12 cellular contexts compared by ENCODE assay signal in the genomic region with DNA sequence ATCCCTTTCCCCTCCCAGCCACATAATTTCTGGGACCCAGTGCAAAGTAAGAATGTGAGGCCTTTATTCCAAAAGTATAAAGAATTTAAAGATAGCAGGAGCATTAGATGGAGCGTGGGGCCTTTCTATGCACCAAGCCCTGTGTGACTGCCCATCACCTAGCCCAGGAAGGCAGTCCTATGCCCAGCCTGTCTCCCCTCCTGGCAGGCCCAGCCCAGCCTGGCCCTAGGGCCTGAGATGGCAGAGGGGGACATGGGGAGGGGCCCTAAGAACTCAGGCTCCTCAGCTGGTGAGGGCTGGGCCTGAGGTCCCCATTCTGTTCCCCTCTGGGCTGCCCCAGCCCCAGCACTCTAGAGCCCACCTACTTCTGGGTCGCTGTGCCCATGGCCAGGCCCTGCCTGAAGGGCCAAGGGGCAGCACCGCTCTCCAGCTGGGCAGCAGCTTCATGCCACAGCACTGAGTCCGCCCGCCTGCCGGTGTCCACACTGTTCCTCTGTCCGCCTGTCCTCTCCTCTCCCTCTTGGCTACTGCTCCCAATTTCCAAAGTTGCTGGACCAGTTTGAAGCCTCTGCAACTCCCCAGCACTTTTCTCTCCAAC. TPM values are rescaled to one million over a fixed set of nuclear protein-coding genes. Genes with fewer than 3 reads are reported as not detected.
A peak's percentile ranks its signal among the peaks of the same experiment; 100 is the strongest.
DNase-seq lines count a peak whose midpoint lies in the region; ATAC-seq, FAIRE-seq and TF ChIP-seq lines count a peak whose summit lies in the region.
"Had no signal": no experiment of that assay in that cellular context is flagged by ENCODE, and none has a peak within 500 bp of the region (broad histone marks: within the 10 kb centered on the region; RNA-seq: fewer than 3 reads in every experiment).

No MANE protein-coding gene starts in this region.

- H3K9me3 ChIP-seq in HepG2 (ENCODE audit: low read length) (no peaks in the 10 kb centered on the region), stomach (no peaks in the 10 kb centered on the region), SJCRH30 (replicated peaks) (no peaks in the 10 kb centered on the region)

- no TSS peak for BruUV-seq in HepG2 (replicated peaks; lab: Mats Ljungman, UMichigan)

- CTCF ChIA-PET in activated CD8-positive, alpha-beta memory T cell treated with anti-CD3 and anti-CD28 coated beads, Interleukin-2, amount 10 ng/mL, durations not matched to agents 7 days and 5 days (lab: Charles Lee), result interaction anchor here (1.2 to 3.1 kb wide), 4 partner anchors 12 to 42 kb away, joined by 3 to 14 read pairs (median 4); a partner anchor contains a TSS
- CTCF ChIA-PET in activated B cell treated with CpG ODN at 0.5 μM for 24 hours (lab: Charles Lee) (interaction anchor here (1.4 kb wide), 1 partner anchor 42 kb away, joined by 3 read pairs; a partner anchor contains a TSS), HepG2 (lab: Yijun Ruan, JAX; ENCODE audit: low intra/inter-chr PET ratio, low total read pairs) (no interaction called here)

- no peaks in the 10 kb centered on the region for H3K27me3 Mint-ChIP-seq in activated CD8-positive, alpha-beta memory T cell treated with anti-CD3 and anti-CD28 coated beads, Interleukin-2, amount 10 ng/mL, durations not matched to agents 7 days and 5 days
- H3K27me3 Mint-ChIP-seq in activated B cell treated with CpG ODN at 0.5 μM for 24 hours, result no peaks in the 10 kb centered on the region

- DNase-seq in activated CD8-positive, alpha-beta memory T cell treated with anti-CD3 and anti-CD28 coated beads, Interleukin-2, amount 10 ng/mL, durations not matched to agents 7 days and 5 days, result no peak
- no peak for DNase-seq in activated CD8-positive, alpha-beta memory T cell treated with anti-CD3 and anti-CD28 coated beads for 24 hours
- DNase-seq in activated B cell treated with CpG ODN at 0.5 μM for 24 hours, result no peak
- DNase-seq in HepG2 (ENCODE audit: low spot score), result no peak
- no peak for DNase-seq in stomach
- no peak for DNase-seq in activated gamma-delta T cell (lab: John Stamatoyannopoulos, UW)
- no peak for DNase-seq in SJCRH30
- DNase-seq: ACHN, GF-D8, NCI-H146 had no signal

- peak overlapping the region; percentile 73 for H3K9ac ChIP-seq in HepG2 (ENCODE audit: insufficient read depth, low read depth, low read length)

- peaks cover 16% of the 10 kb centered on the region for H3K79me2 ChIP-seq in HepG2 (ENCODE audit: insufficient read depth, low read length)

- H3K4me3 Mint-ChIP-seq in activated CD8-positive, alpha-beta memory T cell treated with anti-CD3 and anti-CD28 coated beads, Interleukin-2, amount 10 ng/mL, durations not matched to agents 7 days and 5 days, result peak overlapping the region; percentile 73
- H3K4me3 Mint-ChIP-seq in activated B cell treated with CpG ODN at 0.5 μM for 24 hours, result peak overlapping the region; percentile 60
- H3K4me3 Mint-ChIP-seq: brain had no signal

- peaks cover 74% of the 10 kb centered on the region for H3K4me1 ChIP-seq in HepG2 (ENCODE audit: insufficient read depth, low read length)
- peaks cover 31 to 54% (median 41%) of the 10 kb centered on the region in 4 donors for H3K4me1 ChIP-seq in stomach
- no peaks in the 10 kb centered on the region; the same call in 1 of the 2 replicates for H3K4me1 ChIP-seq in SJCRH30

- H3K36me3 ChIP-seq in HepG2 (replicated peaks in 1 of 2; ENCODE audit: control insufficient read depth in 1 of 2, insufficient read depth in 2 of 2, low read length in 2 of 2) (no peaks in the 10 kb centered on the region), stomach (no peaks in the 10 kb centered on the region), SJCRH30 (no peaks in the 10 kb centered on the region)

- in situ Hi-C loops in HepG2 (cut with HindIII; ENCODE audit: extremely low pct_ligation_motif_present, low pct_unique_long_range_greater_than_20kb), result no loop called here

- no peaks in the 10 kb centered on the region for H4K20me1 ChIP-seq in HepG2 (ENCODE audit: insufficient read depth, low read length)

- peaks cover under 1% of the 10 kb centered on the region for H3K36me3 Mint-ChIP-seq in activated CD8-positive, alpha-beta memory T cell treated with anti-CD3 and anti-CD28 coated beads, Interleukin-2, amount 10 ng/mL, durations not matched to agents 7 days and 5 days
- H3K36me3 Mint-ChIP-seq in activated B cell treated with CpG ODN at 0.5 μM for 24 hours (ENCODE audit: low read depth), result peaks cover under 1% of the 10 kb centered on the region
- H3K36me3 Mint-ChIP-seq: brain had no signal

- no peak for TF ChIP-seq RAD21 in HepG2 (CRISPR knock-in tag; IDR thresholded peaks at IDR 0.05)

- no peak for TF ChIP-seq EP300 in HepG2 (IDR thresholded peaks at IDR 0.05; ENCODE audit: low read depth in 2 of 2, low read length in 2 of 2)
- no peak for TF ChIP-seq EP300 in HepG2 (CRISPR knock-in tag; IDR thresholded peaks at IDR 0.05; ENCODE audit: borderline replicate concordance)
- TF ChIP-seq EP300 in stomach (IDR thresholded peaks at IDR 0.05), result no peak

- H3K27ac ChIP-seq in HepG2 (ENCODE audit: extremely low read length, insufficient read depth, low read length) (peak overlapping the region; percentile 69), stomach (peak overlapping the region in 3 of 5 donors; percentile 77 to 87 (median 83)), SJCRH30 (no peak overlapping the region)

- no peaks in the 10 kb centered on the region for H3K9me3 Mint-ChIP-seq in activated CD8-positive, alpha-beta memory T cell treated with anti-CD3 and anti-CD28 coated beads, Interleukin-2, amount 10 ng/mL, durations not matched to agents 7 days and 5 days (ENCODE audit: low read depth)
- no peaks in the 10 kb centered on the region for H3K9me3 Mint-ChIP-seq in activated B cell treated with CpG ODN at 0.5 μM for 24 hours
- H3K9me3 Mint-ChIP-seq: brain had no signal

- peak overlapping the region; percentile 92 for H3K4me2 ChIP-seq in HepG2 (ENCODE audit: low read depth, low read length)

- peak overlapping the region; percentile 97 for H3K27ac Mint-ChIP-seq in activated CD8-positive, alpha-beta memory T cell treated with anti-CD3 and anti-CD28 coated beads, Interleukin-2, amount 10 ng/mL, durations not matched to agents 7 days and 5 days
- H3K27ac Mint-ChIP-seq in activated B cell treated with CpG ODN at 0.5 μM for 24 hours, result peak overlapping the region; percentile 95

- TF ChIP-seq CTCF in activated B cell treated with CpG ODN at 0.5 μM for 24 hours (IDR thresholded peaks at IDR 0.05) (no peak), HepG2 (CRISPR knock-in tag; IDR thresholded peaks at IDR 0.05) (no peak), stomach (IDR thresholded peaks at IDR 0.05) (no peak)

- POLR2A ChIA-PET in activated B cell treated with CpG ODN at 0.5 μM for 24 hours (lab: Charles Lee) (interaction anchor here (0.8 to 1.2 kb wide), 4 partner anchors 9 to 90 kb away, joined by 3 to 4 read pairs (median 3); a partner anchor contains a TSS), HepG2 (lab: Yijun Ruan, JAX) (interaction anchor here (0.5 to 1.7 kb wide), 6 partner anchors 19 to 841 kb away, joined by 3 to 6 read pairs (median 4); a partner anchor contains a TSS)

- no peak for TF ChIP-seq POLR2A in HepG2 (IDR thresholded peaks at IDR 0.05; ENCODE audit: insufficient read depth in 1 of 2, low read depth in 2 of 2, low read length in 2 of 2)
- no peak for TF ChIP-seq POLR2A in stomach (IDR thresholded peaks at IDR 0.05)

- peak overlapping the region; percentile 68 to 79 (median 76) for H3K4me3 ChIP-seq in HepG2 (replicated peaks in 1 of 3; ENCODE audit: insufficient read depth in 1 of 3, low read depth in 2 of 3, low read length in 3 of 3)
- H3K4me3 ChIP-seq in stomach, result peak overlapping the region in 1 of 4 donors; percentile 47
- H3K4me3 ChIP-seq in SJCRH30, result no peak overlapping the region

- H3K27me3 ChIP-seq in HepG2 (ENCODE audit: control insufficient read depth in 1 of 2, insufficient read depth in 2 of 2, low read length in 2 of 2), result no peaks in the 10 kb centered on the region; a peak in 1 of 5 replicates
- no peaks in the 10 kb centered on the region for H3K27me3 ChIP-seq in stomach
- H3K27me3 ChIP-seq in SJCRH30, result no peaks in the 10 kb centered on the region

- no peak for ATAC-seq in activated CD8-positive, alpha-beta memory T cell treated with anti-CD3 and anti-CD28 coated beads, Interleukin-2, amount 10 ng/mL, durations not matched to agents 7 days and 5 days
- ATAC-seq in activated B cell treated with CpG ODN at 0.5 μM for 24 hours (ENCODE audit: low read depth) (no peak), HepG2 (peak; percentile 40), HG03280 (IDR thresholded peaks at IDR 0.05; ENCODE audit: unreplicated experiment) (no peak)

- WGBS in HepG2 (ENCODE audit: low lambda C conversion rate), result 3% methylated on average over 5 of the region's 7 CpGs
- WGBS in stomach, 5 donors, result 48 to 80% (median 63%) methylated on average over 6 to 7 of the region's 7 CpGs

- FAIRE-seq in HepG2 (lab: Jason Lieb, UNC), result no peak

- H3K4me1 Mint-ChIP-seq in activated CD8-positive, alpha-beta memory T cell treated with anti-CD3 and anti-CD28 coated beads, Interleukin-2, amount 10 ng/mL, durations not matched to agents 7 days and 5 days, result peaks cover 61% of the 10 kb centered on the region
- H3K4me1 Mint-ChIP-seq in activated B cell treated with CpG ODN at 0.5 μM for 24 hours, result peaks cover 75% of the 10 kb centered on the region
- H3K4me1 Mint-ChIP-seq: brain had no signal

- intact Hi-C loops in activated B cell treated with CpG ODN at 0.5 μM for 24 hours (cut with micrococcal nuclease), result no loop called here
- intact Hi-C loops in HepG2 (cut with micrococcal nuclease; ENCODE audit: unreplicated experiment), result loop anchor here (2.0 kb wide), 1 partner anchor 19 kb away; no protein-coding TSS in a partner anchor
- intact Hi-C loops in stomach (cut with DNase I; ENCODE audit: low total_unique reads), result no loop called here

- H2AFZ ChIP-seq in HepG2 (ENCODE audit: low read length), result no peak overlapping the region

RNA-seq across cellular contexts. Expression of a gene that starts 1.0 kb away (rescaled TPM):
- total RNA-seq in activated CD8-positive, alpha-beta memory T cell treated with anti-CD3 and anti-CD28 coated beads, Interleukin-2, amount 10 ng/mL, durations not matched to agents 7 days and 5 days, result 1 to 10 TPM; 1.9 to 2.5 TPM
- total RNA-seq in activated B cell treated with CpG ODN at 0.5 μM for 24 hours (1.4 and 1.8 TPM in 2 replicates), HepG2 (2016; rRNA removed; fragmentation: Illumina TruSeq; extraction: Trizol) (3.6 and 6.6 TPM in 2 replicates), stomach (under 1 TPM in 1 of 5 donors, not detected in 4; 0.37 TPM)
- 7.0 and 8.2 TPM in 2 replicates for total RNA-seq in HepG2 (2016; cell fraction: cytosol; rRNA removed; fragmentation: Illumina TruSeq; extraction: Trizol; ENCODE audit: low read depth)
- 3.7 and 9.0 TPM in 2 replicates for total RNA-seq in HepG2 (2016; cell fraction: insoluble cytoplasmic fraction; rRNA removed; fragmentation: Illumina TruSeq; extraction: Trizol)
- 4.6 and 5.2 TPM in 2 replicates for total RNA-seq in HepG2 (2016; cell fraction: membrane; rRNA removed; fragmentation: Illumina TruSeq; extraction: Trizol)
- 5.5 and 7.9 TPM in 2 replicates for total RNA-seq in HepG2 (2016; cell fraction: nucleus; rRNA removed; fragmentation: Illumina TruSeq; extraction: Trizol)
- polyA plus RNA-seq in HepG2 (2011; rRNA removed) (6.0 and 7.0 TPM in 2 replicates), stomach (not detected)
- 5.9 and 7.1 TPM in 2 replicates for polyA plus RNA-seq in HepG2 (2011; cell fraction: cytosol; rRNA removed)
- 24.2 and 29.4 TPM in 2 replicates for polyA plus RNA-seq in HepG2 (2011; cell fraction: nucleus; rRNA removed)
- polyA plus RNA-seq in HepG2 (2012), result 6.4 and 9.0 TPM in 2 replicates
- polyA plus RNA-seq in HepG2 (2016; cell fraction: cytosol; fragmentation: Illumina TruSeq; extraction: Trizol; ENCODE audit: low read depth), result 2.3 and 2.4 TPM in 2 replicates
- polyA plus RNA-seq in HepG2 (2016; cell fraction: insoluble cytoplasmic fraction; fragmentation: Illumina TruSeq; extraction: Trizol; ENCODE audit: low read depth), result 4.0 and 4.3 TPM in 2 replicates
- polyA plus RNA-seq in HepG2 (2016; cell fraction: membrane; fragmentation: Illumina TruSeq; extraction: Trizol; ENCODE audit: low read depth), result 4.3 and 5.1 TPM in 2 replicates
- 13.5 and 13.8 TPM in 2 replicates for polyA plus RNA-seq in HepG2 (2016; cell fraction: nucleus; fragmentation: Illumina TruSeq; extraction: Trizol; ENCODE audit: insufficient read depth, low read depth)
- polyA minus RNA-seq in HepG2 (2011; rRNA and poly(A)+ RNA removed; ENCODE audit: low replicate concordance), result 30.0 and 58.9 TPM in 2 replicates
- 3.8 and 7.7 TPM in 2 replicates for polyA minus RNA-seq in HepG2 (2011; cell fraction: cytosol; rRNA and poly(A)+ RNA removed)
- polyA minus RNA-seq in HepG2 (2011; cell fraction: nucleus; rRNA and poly(A)+ RNA removed), result 7.5 and 12.6 TPM in 2 replicates
- not detected in 2 replicates for total RNA-seq in SJCRH30 (2014; rRNA removed; shearing (Covaris generic))

RNA-seq across cellular contexts. Expression of a gene that starts 5.6 kb away (rescaled TPM):
- 10 to 100 TPM; 51.7 to 61.1 TPM for total RNA-seq in activated CD8-positive, alpha-beta memory T cell treated with anti-CD3 and anti-CD28 coated beads, Interleukin-2, amount 10 ng/mL, durations not matched to agents 7 days and 5 days
- total RNA-seq in activated B cell treated with CpG ODN at 0.5 μM for 24 hours (47.1 and 50.5 TPM in 2 replicates), HepG2 (2016; rRNA removed; fragmentation: Illumina TruSeq; extraction: Trizol) (0.27 and 0.31 TPM in 2 replicates), stomach (10 to 100 TPM in 1 of 5 donors, 1 to 10 TPM in 3, not detected in 1; 1.1 to 15.8 (median 1.5) TPM)
- 0.44 TPM in 1 of 2 replicates, not detected in the other for total RNA-seq in HepG2 (2016; cell fraction: cytosol; rRNA removed; fragmentation: Illumina TruSeq; extraction: Trizol; ENCODE audit: low read depth)
- total RNA-seq in HepG2 (2016; cell fraction: insoluble cytoplasmic fraction; rRNA removed; fragmentation: Illumina TruSeq; extraction: Trizol), result 0.22 TPM in 1 of 2 replicates, not detected in the other
- total RNA-seq in HepG2 (2016; cell fraction: membrane; rRNA removed; fragmentation: Illumina TruSeq; extraction: Trizol), result 0.34 TPM in 1 of 2 replicates, not detected in the other
- 0.47 TPM in 1 of 2 replicates, not detected in the other for total RNA-seq in HepG2 (2016; cell fraction: nucleus; rRNA removed; fragmentation: Illumina TruSeq; extraction: Trizol)
- polyA plus RNA-seq in HepG2 (2011; rRNA removed) (0.35 and 0.40 TPM in 2 replicates), stomach (10 to 100 TPM in 2 of 3 donors, 1 to 10 TPM in 1; 7.6 to 14.1 (median 11.1) TPM)
- polyA plus RNA-seq in HepG2 (2011; cell fraction: cytosol; rRNA removed), result 0.20 and 0.21 TPM in 2 replicates
- 1.2 and 1.6 TPM in 2 replicates for polyA plus RNA-seq in HepG2 (2011; cell fraction: nucleus; rRNA removed)
- 0.19 and 0.21 TPM in 2 replicates for polyA plus RNA-seq in HepG2 (2012)
- not detected in 2 replicates for polyA plus RNA-seq in HepG2 (2016; cell fraction: cytosol; fragmentation: Illumina TruSeq; extraction: Trizol; ENCODE audit: low read depth)
- not detected in 2 replicates for polyA plus RNA-seq in HepG2 (2016; cell fraction: insoluble cytoplasmic fraction; fragmentation: Illumina TruSeq; extraction: Trizol; ENCODE audit: low read depth)
- not detected in 2 replicates for polyA plus RNA-seq in HepG2 (2016; cell fraction: membrane; fragmentation: Illumina TruSeq; extraction: Trizol; ENCODE audit: low read depth)
- not detected in 2 replicates for polyA plus RNA-seq in HepG2 (2016; cell fraction: nucleus; fragmentation: Illumina TruSeq; extraction: Trizol; ENCODE audit: insufficient read depth, low read depth)
- 1.6 and 4.8 TPM in 2 replicates for polyA minus RNA-seq in HepG2 (2011; rRNA and poly(A)+ RNA removed; ENCODE audit: low replicate concordance)
- polyA minus RNA-seq in HepG2 (2011; cell fraction: cytosol; rRNA and poly(A)+ RNA removed), result not detected in 2 replicates
- 1.0 and 3.2 TPM in 2 replicates for polyA minus RNA-seq in HepG2 (2011; cell fraction: nucleus; rRNA and poly(A)+ RNA removed)
- total RNA-seq in SJCRH30 (2014; rRNA removed; shearing (Covaris generic)), result 0.24 TPM in 1 of 2 replicates, not detected in the other

RNA-seq across cellular contexts. Expression of a gene that starts 10.8 kb away (rescaled TPM):
- total RNA-seq in activated CD8-positive, alpha-beta memory T cell treated with anti-CD3 and anti-CD28 coated beads, Interleukin-2, amount 10 ng/mL, durations not matched to agents 7 days and 5 days, result 10 to 100 TPM in 1 of 2 experiments, 1 to 10 TPM in 1; 6.3 to 10.9 TPM
- total RNA-seq in activated B cell treated with CpG ODN at 0.5 μM for 24 hours (3.5 and 3.6 TPM in 2 replicates), HepG2 (2016; rRNA removed; fragmentation: Illumina TruSeq; extraction: Trizol) (0.28 and 0.69 TPM in 2 replicates), stomach (under 1 TPM in 2 of 5 donors, not detected in 3; 0.73 to 0.89 TPM)
- not detected in 2 replicates for total RNA-seq in HepG2 (2016; cell fraction: cytosol; rRNA removed; fragmentation: Illumina TruSeq; extraction: Trizol; ENCODE audit: low read depth)
- 0.18 and 0.63 TPM in 2 replicates for total RNA-seq in HepG2 (2016; cell fraction: insoluble cytoplasmic fraction; rRNA removed; fragmentation: Illumina TruSeq; extraction: Trizol)
- total RNA-seq in HepG2 (2016; cell fraction: membrane; rRNA removed; fragmentation: Illumina TruSeq; extraction: Trizol), result 0.09 and 0.10 TPM in 2 replicates
- total RNA-seq in HepG2 (2016; cell fraction: nucleus; rRNA removed; fragmentation: Illumina TruSeq; extraction: Trizol), result 0.72 and 0.96 TPM in 2 replicates
- polyA plus RNA-seq in HepG2 (2011; rRNA removed) (1.1 and 1.9 TPM in 2 replicates), stomach (under 1 TPM; 0.55 to 0.76 (median 0.56) TPM)
- 0.81 and 0.99 TPM in 2 replicates for polyA plus RNA-seq in HepG2 (2011; cell fraction: cytosol; rRNA removed)
- polyA plus RNA-seq in HepG2 (2011; cell fraction: nucleus; rRNA removed), result 10.6 and 11.1 TPM in 2 replicates
- 1.7 and 2.2 TPM in 2 replicates for polyA plus RNA-seq in HepG2 (2012)
- 0.06 and 0.07 TPM in 2 replicates for polyA plus RNA-seq in HepG2 (2016; cell fraction: cytosol; fragmentation: Illumina TruSeq; extraction: Trizol; ENCODE audit: low read depth)
- polyA plus RNA-seq in HepG2 (2016; cell fraction: insoluble cytoplasmic fraction; fragmentation: Illumina TruSeq; extraction: Trizol; ENCODE audit: low read depth), result 0.14 and 0.29 TPM in 2 replicates
- polyA plus RNA-seq in HepG2 (2016; cell fraction: membrane; fragmentation: Illumina TruSeq; extraction: Trizol; ENCODE audit: low read depth), result 0.06 and 0.14 TPM in 2 replicates
- polyA plus RNA-seq in HepG2 (2016; cell fraction: nucleus; fragmentation: Illumina TruSeq; extraction: Trizol; ENCODE audit: insufficient read depth, low read depth), result 2.1 and 3.0 TPM in 2 replicates
- 1.1 and 1.6 TPM in 2 replicates for polyA minus RNA-seq in HepG2 (2011; rRNA and poly(A)+ RNA removed; ENCODE audit: low replicate concordance)
- polyA minus RNA-seq in HepG2 (2011; cell fraction: cytosol; rRNA and poly(A)+ RNA removed), result 0.69 and 0.79 TPM in 2 replicates
- polyA minus RNA-seq in HepG2 (2011; cell fraction: nucleus; rRNA and poly(A)+ RNA removed), result 2.4 and 2.6 TPM in 2 replicates
- total RNA-seq in SJCRH30 (2014; rRNA removed; shearing (Covaris generic)), result 0.38 and 0.59 TPM in 2 replicates

RNA-seq across cellular contexts. Expression of a gene that starts 19.8 kb away (rescaled TPM):
- total RNA-seq in activated CD8-positive, alpha-beta memory T cell treated with anti-CD3 and anti-CD28 coated beads, Interleukin-2, amount 10 ng/mL, durations not matched to agents 7 days and 5 days, result 1 to 10 TPM; 5.8 to 6.2 TPM
- total RNA-seq in activated B cell treated with CpG ODN at 0.5 μM for 24 hours (6.4 and 9.3 TPM in 2 replicates), HepG2 (2016; rRNA removed; fragmentation: Illumina TruSeq; extraction: Trizol) (11.1 and 13.0 TPM in 2 replicates), stomach (1 to 10 TPM in 1 of 5 donors, under 1 TPM in 1, not detected in 3; 0.92 to 3.6 TPM)
- total RNA-seq in HepG2 (2016; cell fraction: cytosol; rRNA removed; fragmentation: Illumina TruSeq; extraction: Trizol; ENCODE audit: low read depth), result 6.2 and 6.8 TPM in 2 replicates
- total RNA-seq in HepG2 (2016; cell fraction: insoluble cytoplasmic fraction; rRNA removed; fragmentation: Illumina TruSeq; extraction: Trizol), result 10.6 and 12.4 TPM in 2 replicates
- total RNA-seq in HepG2 (2016; cell fraction: membrane; rRNA removed; fragmentation: Illumina TruSeq; extraction: Trizol), result 7.9 and 8.2 TPM in 2 replicates
- 8.6 and 10.2 TPM in 2 replicates for total RNA-seq in HepG2 (2016; cell fraction: nucleus; rRNA removed; fragmentation: Illumina TruSeq; extraction: Trizol)
- polyA plus RNA-seq in HepG2 (2011; rRNA removed) (6.0 and 8.5 TPM in 2 replicates), stomach (10 to 100 TPM in 1 of 3 donors, 1 to 10 TPM in 2; 5.4 to 10.1 (median 8.6) TPM)
- 5.7 and 6.1 TPM in 2 replicates for polyA plus RNA-seq in HepG2 (2011; cell fraction: cytosol; rRNA removed)
- polyA plus RNA-seq in HepG2 (2011; cell fraction: nucleus; rRNA removed), result 12.2 and 14.9 TPM in 2 replicates
- 14.6 and 18.0 TPM in 2 replicates for polyA plus RNA-seq in HepG2 (2012)
- polyA plus RNA-seq in HepG2 (2016; cell fraction: cytosol; fragmentation: Illumina TruSeq; extraction: Trizol; ENCODE audit: low read depth), result 6.8 and 7.1 TPM in 2 replicates
- polyA plus RNA-seq in HepG2 (2016; cell fraction: insoluble cytoplasmic fraction; fragmentation: Illumina TruSeq; extraction: Trizol; ENCODE audit: low read depth), result 12.2 and 14.9 TPM in 2 replicates
- 5.6 and 5.7 TPM in 2 replicates for polyA plus RNA-seq in HepG2 (2016; cell fraction: membrane; fragmentation: Illumina TruSeq; extraction: Trizol; ENCODE audit: low read depth)
- polyA plus RNA-seq in HepG2 (2016; cell fraction: nucleus; fragmentation: Illumina TruSeq; extraction: Trizol; ENCODE audit: insufficient read depth, low read depth), result 7.6 and 11.7 TPM in 2 replicates
- 3.8 and 5.0 TPM in 2 replicates for polyA minus RNA-seq in HepG2 (2011; rRNA and poly(A)+ RNA removed; ENCODE audit: low replicate concordance)
- 3.3 and 4.6 TPM in 2 replicates for polyA minus RNA-seq in HepG2 (2011; cell fraction: cytosol; rRNA and poly(A)+ RNA removed)
- polyA minus RNA-seq in HepG2 (2011; cell fraction: nucleus; rRNA and poly(A)+ RNA removed), result 10.6 and 14.0 TPM in 2 replicates
- 8.2 and 8.8 TPM in 2 replicates for total RNA-seq in SJCRH30 (2014; rRNA removed; shearing (Covaris generic))

RNA-seq across cellular contexts. Expression of a gene that starts 42.4 kb away (rescaled TPM):
- total RNA-seq in activated CD8-positive, alpha-beta memory T cell treated with anti-CD3 and anti-CD28 coated beads, Interleukin-2, amount 10 ng/mL, durations not matched to agents 7 days and 5 days, result 100 to 1,000 TPM in 1 of 2 experiments, 10 to 100 TPM in 1; 83.4 to 112 TPM
- total RNA-seq in activated B cell treated with CpG ODN at 0.5 μM for 24 hours (79.7 and 80.8 TPM in 2 replicates), HepG2 (2016; rRNA removed; fragmentation: Illumina TruSeq; extraction: Trizol) (61.5 and 104 TPM in 2 replicates), stomach (10 to 100 TPM; 12.7 to 92.7 (median 51.3) TPM)
- total RNA-seq in HepG2 (2016; cell fraction: cytosol; rRNA removed; fragmentation: Illumina TruSeq; extraction: Trizol; ENCODE audit: low read depth), result 34.4 and 39.3 TPM in 2 replicates
- 58.9 and 104 TPM in 2 replicates for total RNA-seq in HepG2 (2016; cell fraction: insoluble cytoplasmic fraction; rRNA removed; fragmentation: Illumina TruSeq; extraction: Trizol)
- 63.0 and 66.5 TPM in 2 replicates for total RNA-seq in HepG2 (2016; cell fraction: membrane; rRNA removed; fragmentation: Illumina TruSeq; extraction: Trizol)
- total RNA-seq in HepG2 (2016; cell fraction: nucleus; rRNA removed; fragmentation: Illumina TruSeq; extraction: Trizol), result 30.8 and 33.3 TPM in 2 replicates
- polyA plus RNA-seq in HepG2 (2011; rRNA removed) (56.5 and 76.3 TPM in 2 replicates), stomach (100 to 1,000 TPM in 1 of 3 donors, 10 to 100 TPM in 2; 57.5 to 104 (median 86.5) TPM)
- 46.1 and 53.8 TPM in 2 replicates for polyA plus RNA-seq in HepG2 (2011; cell fraction: cytosol; rRNA removed)
- polyA plus RNA-seq in HepG2 (2011; cell fraction: nucleus; rRNA removed), result 16.8 and 19.7 TPM in 2 replicates
- polyA plus RNA-seq in HepG2 (2012), result 110 and 124 TPM in 2 replicates
- 31.7 and 47.4 TPM in 2 replicates for polyA plus RNA-seq in HepG2 (2016; cell fraction: cytosol; fragmentation: Illumina TruSeq; extraction: Trizol; ENCODE audit: low read depth)
- 161 and 162 TPM in 2 replicates for polyA plus RNA-seq in HepG2 (2016; cell fraction: insoluble cytoplasmic fraction; fragmentation: Illumina TruSeq; extraction: Trizol; ENCODE audit: low read depth)
- 54.0 and 67.8 TPM in 2 replicates for polyA plus RNA-seq in HepG2 (2016; cell fraction: membrane; fragmentation: Illumina TruSeq; extraction: Trizol; ENCODE audit: low read depth)
- 58.6 and 64.1 TPM in 2 replicates for polyA plus RNA-seq in HepG2 (2016; cell fraction: nucleus; fragmentation: Illumina TruSeq; extraction: Trizol; ENCODE audit: insufficient read depth, low read depth)
- 22.9 and 27.8 TPM in 2 replicates for polyA minus RNA-seq in HepG2 (2011; rRNA and poly(A)+ RNA removed; ENCODE audit: low replicate concordance)
- 62.0 TPM in 2 replicates for polyA minus RNA-seq in HepG2 (2011; cell fraction: cytosol; rRNA and poly(A)+ RNA removed)
- polyA minus RNA-seq in HepG2 (2011; cell fraction: nucleus; rRNA and poly(A)+ RNA removed), result 41.5 and 41.8 TPM in 2 replicates
- total RNA-seq in SJCRH30 (2014; rRNA removed; shearing (Covaris generic)), result 125 and 131 TPM in 2 replicates
